19 cellular contexts compared by ENCODE assay signal in genomic region chr10:130246113-130246512, GRCh38.
"Had no signal": no experiment of that assay in that cellular context is flagged by ENCODE, and none has a peak within 500 bp of the region (broad histone marks: within the 10 kb centered on the region; RNA-seq: fewer than 3 reads in every experiment).

No MANE protein-coding gene starts in this region.

- H3K4me1 Mint-ChIP-seq: naive B cell had no signal

- H3K4me3 ChIP-seq: heart left ventricle, left ventricle myocardium inferior, lung, psoas muscle, sigmoid colon, skin epidermis, upper lobe of left lung, vagina had no signal

- H3K4me3 Mint-ChIP-seq: nephron had no signal

- H3K27ac Mint-ChIP-seq: naive B cell, nephron had no signal

- H3K4me1 ChIP-seq: heart left ventricle, left ventricle myocardium inferior, parathyroid adenoma, psoas muscle, sigmoid colon, upper lobe of left lung, vagina had no signal

- H3K9me3 ChIP-seq: vagina had no signal

- H3K36me3 ChIP-seq: heart left ventricle, left ventricle myocardium inferior, sigmoid colon, upper lobe of left lung, vagina had no signal

- DNase-seq: caudate nucleus; heart left ventricle; hypothalamus; left ventricle myocardium inferior; mesenchymal stem cell; naive B cell; occipital lobe; psoas muscle; retina; sigmoid colon; stimulated activated CD4-positive, alpha-beta T cell treated with anti-CD3 and anti-CD28 coated beads, Interleukin-2, amount 100 ng/mL, for 24 hours; stimulated activated CD4-positive, alpha-beta T cell treated with anti-CD3 and anti-CD28 coated beads, Interleukin-4, amount 100 ng/mL, for 4 hours; stimulated activated naive CD4-positive, alpha-beta T cell had no signal

- H3K27ac ChIP-seq: heart left ventricle, left ventricle myocardium inferior, parathyroid adenoma, psoas muscle, sigmoid colon, skin epidermis, upper lobe of left lung, vagina had no signal

- H3K27me3 ChIP-seq: sigmoid colon, upper lobe of left lung, vagina had no signal
